12 cellular contexts compared by ENCODE assay signal in genomic region chr5:10633271-10634049, GRCh38.
DNase-seq lines count a peak whose midpoint lies in the region; ATAC-seq and TF ChIP-seq lines count a peak whose summit lies in the region.
"Had no signal": no experiment of that assay in that cellular context is flagged by ENCODE, and none has a peak within 500 bp of the region (broad histone marks: within the 10 kb centered on the region; RNA-seq: fewer than 3 reads in every experiment).

No MANE protein-coding gene starts in this region.

- H3K9me3 Mint-ChIP-seq in CD4-positive, alpha-beta memory T cell = peaks cover 0 to 3% (median 2%) of the 10 kb centered on the region in 8 donors
- H3K9me3 Mint-ChIP-seq in activated T-helper 1 cell treated with anti-CD3 and anti-CD28 coated beads, Interleukin-12 subunit alpha, Interleukin-12 subunit beta, Interleukin-2, Interleukin-4 antibody, amounts not matched to agents 30 ng/mL and 10 ng/mL and 1 ng/mL, durations not matched to agents 14 hours and 24 hours and 36 hours = peaks cover 2% of the 10 kb centered on the region
- H3K9me3 Mint-ChIP-seq in natural killer cell treated with Interleukin-12 subunit alpha and Interleukin-12 subunit beta and Interleukin-15 and Interleukin-18, amount 100 ng/mL, for 72 hours = peaks cover 4% of the 10 kb centered on the region
- no peaks in the 10 kb centered on the region; the same call in 1 of the 2 replicates for H3K9me3 Mint-ChIP-seq in WTC11

- H3K27ac ChIP-seq in CD4-positive, alpha-beta memory T cell (ENCODE audit: low read depth, low read length) = peak overlapping the region; percentile 20
- peak overlapping the region; percentile 31; the same call in 1 of the 2 replicates for H3K27ac ChIP-seq in MM.1S (ENCODE audit: low read length)
- H3K27ac ChIP-seq: prostate gland had no signal

- H3K36me3 ChIP-seq in CD4-positive, alpha-beta memory T cell (ENCODE audit: insufficient read depth, low read length) = no peaks in the 10 kb centered on the region
- H3K36me3 ChIP-seq in MM.1S (replicated peaks; ENCODE audit: insufficient read depth, low read length) = no peaks in the 10 kb centered on the region
- H3K36me3 ChIP-seq: prostate gland had no signal

- peaks cover 0 to 4% of the 10 kb centered on the region in 2 donors for H3K27me3 Mint-ChIP-seq in CD4-positive, alpha-beta memory T cell
- peaks cover 3% of the 10 kb centered on the region for H3K27me3 Mint-ChIP-seq in activated T-helper 1 cell treated with anti-CD3 and anti-CD28 coated beads, Interleukin-12 subunit alpha, Interleukin-12 subunit beta, Interleukin-2, Interleukin-4 antibody, amounts not matched to agents 30 ng/mL and 10 ng/mL and 1 ng/mL, durations not matched to agents 14 hours and 24 hours and 36 hours (ENCODE audit: insufficient read depth)
- peaks cover 0 to 11% of the 10 kb centered on the region in 2 donors for H3K27me3 Mint-ChIP-seq in natural killer cell treated with Interleukin-12 subunit alpha and Interleukin-12 subunit beta and Interleukin-15 and Interleukin-18, amount 100 ng/mL, for 72 hours
- H3K27me3 Mint-ChIP-seq in WTC11 (ENCODE audit: low read depth) = peaks cover 3% of the 10 kb centered on the region; the same call in 1 of the 2 replicates

- in situ Hi-C loops in GM13976 (cut with MboI; ENCODE audit: low sequenced_read_pairs, unreplicated experiment) = no loop called here

- no peaks in the 10 kb centered on the region for H4K20me1 ChIP-seq in MM.1S (ENCODE audit: insufficient read depth, low read length)

- CTCF ChIA-PET in CD4-positive, alpha-beta memory T cell (lab: Charles Lee; ENCODE audit: partially characterized antibody) = interaction anchor here (1.1 kb wide), 1 partner anchor 52 kb away, joined by 3 read pairs; no protein-coding TSS in a partner anchor
- CTCF ChIA-PET in WTC11 (lab: Charles Lee) = no interaction called here

- TF ChIP-seq CTCF in MM.1S (IDR thresholded peaks at IDR 0.05; ENCODE audit: low read length) (no peak), GM13976 (IDR thresholded peaks at IDR 0.05; ENCODE audit: borderline replicate concordance, control extremely low read depth, extremely low read depth, insufficient read depth, missing control alignments) (no peak), WTC11 (IDR thresholded peaks at IDR 0.05) (no peak)

- 0 out of 2 replicates have a peak overlapping the region, but pooled peaks have one; percentile 33 for H3K4me2 ChIP-seq in MM.1S (ENCODE audit: low read depth, low read length)

- DNase-seq in CD4-positive, alpha-beta memory T cell = peak; percentile 28 to 73 (median 38)
- DNase-seq in MM.1S (peak; percentile 8), NCI-H2227 treated with DMSO at 0.1 percent for 48 hours (lab: John Stamatoyannopoulos, UW) (no peak), GM13976 (ENCODE audit: low spot score) (no peak), WTC11 (ENCODE audit: low spot score) (no peak), NCI-H2081 (lab: John Stamatoyannopoulos, UW) (no peak)
- peak; percentile 17 for DNase-seq in activated T-helper 1 cell treated with anti-CD3 and anti-CD28 coated beads, Interleukin-12 subunit alpha, Interleukin-12 subunit beta, Interleukin-2, Interleukin-4 antibody, amounts not matched to agents 30 ng/mL and 10 ng/mL and 1 ng/mL, durations not matched to agents 14 hours and 24 hours and 36 hours (ENCODE audit: low spot score)
- DNase-seq in natural killer cell treated with Interleukin-12 subunit alpha and Interleukin-12 subunit beta and Interleukin-15 and Interleukin-18, amount 100 ng/mL, for 72 hours (ENCODE audit: low spot score) = peak; percentile 79
- DNase-seq: COR-L47, NCI-H82, T-helper 9 cell had no signal

- H3K9me3 ChIP-seq in CD4-positive, alpha-beta memory T cell (ENCODE audit: control insufficient read depth in 1 of 2, low read length in 2 of 2) = no peaks in the 10 kb centered on the region
- no peaks in the 10 kb centered on the region for H3K9me3 ChIP-seq in MM.1S (replicated peaks; ENCODE audit: insufficient read depth, low read length)
- H3K9me3 ChIP-seq: prostate gland had no signal

- POLR2A ChIA-PET in CD4-positive, alpha-beta memory T cell (lab: Charles Lee; ENCODE audit: partially characterized antibody) = no interaction called here
- POLR2A ChIA-PET in WTC11 (lab: Charles Lee) = no interaction called here

- peaks cover 22 to 77% (median 42%) of the 10 kb centered on the region in 4 donors for H3K4me1 Mint-ChIP-seq in CD4-positive, alpha-beta memory T cell
- H3K4me1 Mint-ChIP-seq in activated T-helper 1 cell treated with anti-CD3 and anti-CD28 coated beads, Interleukin-12 subunit alpha, Interleukin-12 subunit beta, Interleukin-2, Interleukin-4 antibody, amounts not matched to agents 30 ng/mL and 10 ng/mL and 1 ng/mL, durations not matched to agents 14 hours and 24 hours and 36 hours (ENCODE audit: low read depth) = peaks cover 84% of the 10 kb centered on the region
- peaks cover 71 to 84% of the 10 kb centered on the region in 2 donors for H3K4me1 Mint-ChIP-seq in natural killer cell treated with Interleukin-12 subunit alpha and Interleukin-12 subunit beta and Interleukin-15 and Interleukin-18, amount 100 ng/mL, for 72 hours (ENCODE audit: low read depth in 2 of 2)
- H3K4me1 Mint-ChIP-seq in WTC11 = peaks cover 51% of the 10 kb centered on the region

- H3K27me3 ChIP-seq in CD4-positive, alpha-beta memory T cell (ENCODE audit: insufficient read depth, low read length) = no peaks in the 10 kb centered on the region
- no peaks in the 10 kb centered on the region for H3K27me3 ChIP-seq in MM.1S (replicated peaks; ENCODE audit: insufficient read depth, low read length)

- H3K4me1 ChIP-seq in CD4-positive, alpha-beta memory T cell (ENCODE audit: insufficient read depth, low read length) = peaks cover 42% of the 10 kb centered on the region
- H3K4me1 ChIP-seq in MM.1S (ENCODE audit: low read length) = peaks cover 5% of the 10 kb centered on the region; the same call in 1 of the 2 replicates
- H3K4me1 ChIP-seq: prostate gland had no signal

- no peak overlapping the region for H3K4me3 ChIP-seq in CD4-positive, alpha-beta memory T cell (ENCODE audit: low read length in 2 of 2)
- H3K4me3 ChIP-seq in MM.1S (ENCODE audit: low read length) = no peak overlapping the region
- H3K4me3 ChIP-seq: prostate gland had no signal

- H3K36me3 Mint-ChIP-seq in CD4-positive, alpha-beta memory T cell = peaks cover 0 to 1% of the 10 kb centered on the region in 2 donors
- peaks cover 26% of the 10 kb centered on the region for H3K36me3 Mint-ChIP-seq in activated T-helper 1 cell treated with anti-CD3 and anti-CD28 coated beads, Interleukin-12 subunit alpha, Interleukin-12 subunit beta, Interleukin-2, Interleukin-4 antibody, amounts not matched to agents 30 ng/mL and 10 ng/mL and 1 ng/mL, durations not matched to agents 14 hours and 24 hours and 36 hours (ENCODE audit: low read depth)
- peaks cover 10% of the 10 kb centered on the region for H3K36me3 Mint-ChIP-seq in natural killer cell treated with Interleukin-12 subunit alpha and Interleukin-12 subunit beta and Interleukin-15 and Interleukin-18, amount 100 ng/mL, for 72 hours
- no peaks in the 10 kb centered on the region; the same call in 1 of the 2 replicates for H3K36me3 Mint-ChIP-seq in WTC11

- ATAC-seq in natural killer cell treated with Interleukin-12 subunit alpha and Interleukin-12 subunit beta and Interleukin-15 and Interleukin-18, amount 100 ng/mL, for 72 hours = peak; percentile 34 to 45
- ATAC-seq in WTC11 = no peak

- no peak overlapping the region for H2AFZ ChIP-seq in MM.1S (ENCODE audit: low read length)

- no peaks in the 10 kb centered on the region for H3K9me2 ChIP-seq in MM.1S (replicated peaks; ENCODE audit: insufficient read depth, low read length)

- H3F3A ChIP-seq in MM.1S (ENCODE audit: insufficient read depth, low read length) = no peaks in the 10 kb centered on the region

- peaks cover 30% of the 10 kb centered on the region for H3K79me2 ChIP-seq in MM.1S (ENCODE audit: low read length)

- H3K9ac ChIP-seq in MM.1S (ENCODE audit: low read length) = no peak overlapping the region

- peak overlapping the region; percentile 9 to 85 (median 78) for H3K4me3 Mint-ChIP-seq in CD4-positive, alpha-beta memory T cell
- H3K4me3 Mint-ChIP-seq in activated T-helper 1 cell treated with anti-CD3 and anti-CD28 coated beads, Interleukin-12 subunit alpha, Interleukin-12 subunit beta, Interleukin-2, Interleukin-4 antibody, amounts not matched to agents 30 ng/mL and 10 ng/mL and 1 ng/mL, durations not matched to agents 14 hours and 24 hours and 36 hours = peak overlapping the region; percentile 70
- peak overlapping the region; percentile 86 for H3K4me3 Mint-ChIP-seq in natural killer cell treated with Interleukin-12 subunit alpha and Interleukin-12 subunit beta and Interleukin-15 and Interleukin-18, amount 100 ng/mL, for 72 hours
- H3K4me3 Mint-ChIP-seq in WTC11 = no peak overlapping the region

- H3K27ac Mint-ChIP-seq in CD4-positive, alpha-beta memory T cell = peak overlapping the region in 6 of 7 donors; percentile 84 to 94 (median 91)
- H3K27ac Mint-ChIP-seq in activated T-helper 1 cell treated with anti-CD3 and anti-CD28 coated beads, Interleukin-12 subunit alpha, Interleukin-12 subunit beta, Interleukin-2, Interleukin-4 antibody, amounts not matched to agents 30 ng/mL and 10 ng/mL and 1 ng/mL, durations not matched to agents 14 hours and 24 hours and 36 hours = peak overlapping the region; percentile 93
- H3K27ac Mint-ChIP-seq in natural killer cell treated with Interleukin-12 subunit alpha and Interleukin-12 subunit beta and Interleukin-15 and Interleukin-18, amount 100 ng/mL, for 72 hours = peak overlapping the region; percentile 86 to 96
- H3K27ac Mint-ChIP-seq in WTC11 = no peak overlapping the region

- intact Hi-C loops in CD4-positive, alpha-beta memory T cell (cut with micrococcal nuclease) = loop anchor here (2.0 to 10.0 kb wide), 2 partner anchors 69 to 131 kb away; partner anchors contain the start of genes ANKRD33B and DAP
- intact Hi-C loops in activated T-helper 1 cell treated with anti-CD3 and anti-CD28 coated beads, Interleukin-12 subunit alpha, Interleukin-12 subunit beta, Interleukin-2, Interleukin-4 antibody, amounts not matched to agents 30 ng/mL and 10 ng/mL and 1 ng/mL, durations not matched to agents 14 hours and 24 hours and 36 hours (cut with micrococcal nuclease) = loop anchor here (2.0 kb wide), 1 partner anchor 383 kb away; the partner anchor contains the start of gene CCT5

Comparison
In these comparisons a context has a peak if more than half of its experiments do, and no peak if none do; other contexts are left out.
1. DNase-seq: peak in CD4-positive, alpha-beta memory T cell (5 of 5), MM.1S (single experiment), activated T-helper 1 cell treated with anti-CD3 and anti-CD28 coated beads, Interleukin-12 subunit alpha, Interleukin-12 subunit beta, Interleukin-2, Interleukin-4 antibody, amounts not matched to agents 30 ng/mL and 10 ng/mL and 1 ng/mL, durations not matched to agents 14 hours and 24 hours and 36 hours (single experiment) and natural killer cell treated with Interleukin-12 subunit alpha and Interleukin-12 subunit beta and Interleukin-15 and Interleukin-18, amount 100 ng/mL, for 72 hours (single experiment); none in NCI-H2227 treated with DMSO at 0.1 percent for 48 hours (single experiment), GM13976 (single experiment), WTC11 (single experiment) and NCI-H2081 (0 of 2).